ENCODE assay signal across 8 cellular contexts in genomic region chr13:23579072-23579885, GRCh38. TPM values are rescaled to one million over a fixed set of nuclear protein-coding genes. Genes with fewer than 3 reads are reported as not detected.
DNase-seq lines count a peak whose midpoint lies in the region; ATAC-seq and TF ChIP-seq lines count a peak whose summit lies in the region.

No MANE protein-coding gene starts in this region.

- peaks cover 17% of the 10 kb centered on the region for H3K4me1 Mint-ChIP-seq in activated naive CD4-positive, alpha-beta T cell treated with anti-CD3 and anti-CD28 coated beads for 36 hours (ENCODE audit: low read depth)

- H3K27ac ChIP-seq in SJSA1: no peak overlapping the region
- H3K27ac ChIP-seq in suprapubic skin: peak overlapping the region; percentile 94

- ATAC-seq in GM21717 (IDR thresholded peaks at IDR 0.05; ENCODE audit: unreplicated experiment): peak; percentile 80
- peak; percentile 100 for ATAC-seq in omental fat pad (ENCODE audit: low FRiP score)

- intact Hi-C loops in activated naive CD4-positive, alpha-beta T cell treated with anti-CD3 and anti-CD28 coated beads for 36 hours (cut with micrococcal nuclease): loop anchor here (1.0 to 10.0 kb wide), 10 partner anchors 20 to 1976 kb away; partner anchors contain the start of genes MIPEP and SPATA13

- H3K27me3 Mint-ChIP-seq in activated naive CD4-positive, alpha-beta T cell treated with anti-CD3 and anti-CD28 coated beads for 36 hours (ENCODE audit: low read depth): peaks cover 38% of the 10 kb centered on the region

- no peaks in the 10 kb centered on the region for H3K36me3 Mint-ChIP-seq in activated naive CD4-positive, alpha-beta T cell treated with anti-CD3 and anti-CD28 coated beads for 36 hours (ENCODE audit: low read depth)

- peak; percentile 88 for DNase-seq in Daoy (ENCODE audit: low read depth)
- DNase-seq in KBM-7: peak; percentile 65
- DNase-seq in SJSA1 (ENCODE audit: low read depth in 1 of 2, low spot score in 2 of 2): peak; percentile 48 to 77
- DNase-seq in activated naive CD4-positive, alpha-beta T cell treated with anti-CD3 and anti-CD28 coated beads for 36 hours: peak; percentile 92
- peak; percentile 64 for DNase-seq in globus pallidus (ENCODE audit: low spot score)
- peak; percentile 82 for DNase-seq in omental fat pad (ENCODE audit: low spot score)
- peak; percentile 92 to 93 for DNase-seq in suprapubic skin (ENCODE audit: low spot score in 2 of 2)

- H3K4me3 ChIP-seq in SJSA1 (peak overlapping the region; percentile 44), suprapubic skin (peak overlapping the region; percentile 67)

- H3K4me1 ChIP-seq in SJSA1 (replicated peaks) (peaks cover 18% of the 10 kb centered on the region), suprapubic skin (peaks cover 19% of the 10 kb centered on the region)

- TF ChIP-seq EP300 in suprapubic skin (IDR thresholded peaks at IDR 0.05): no peak

- CTCF ChIA-PET in activated naive CD4-positive, alpha-beta T cell treated with anti-CD3 and anti-CD28 coated beads for 36 hours (lab: Charles Lee): interaction anchor here (0.6 to 1.4 kb wide), 2 partner anchors 9 to 77 kb away, joined by 3 to 7 read pairs; partner anchors contain the start of gene TNFRSF19

- H3K36me3 ChIP-seq in SJSA1: no peaks in the 10 kb centered on the region
- no peaks in the 10 kb centered on the region for H3K36me3 ChIP-seq in suprapubic skin

- in situ Hi-C loops in KBM-7 (cut with MboI; ENCODE audit: low pct_unique_long_range_greater_than_20kb, low sequenced_read_pairs): no loop called here

- peak overlapping the region; percentile 76 for H3K4me3 Mint-ChIP-seq in activated naive CD4-positive, alpha-beta T cell treated with anti-CD3 and anti-CD28 coated beads for 36 hours

- no peaks in the 10 kb centered on the region; the same call in 1 of the 2 replicates for H3K9me3 ChIP-seq in SJSA1 (replicated peaks)
- no peaks in the 10 kb centered on the region for H3K9me3 ChIP-seq in suprapubic skin

- H3K27ac Mint-ChIP-seq in activated naive CD4-positive, alpha-beta T cell treated with anti-CD3 and anti-CD28 coated beads for 36 hours: no peak overlapping the region

- H3K9me3 Mint-ChIP-seq in activated naive CD4-positive, alpha-beta T cell treated with anti-CD3 and anti-CD28 coated beads for 36 hours: no peaks in the 10 kb centered on the region

- TF ChIP-seq CTCF in omental fat pad (IDR thresholded peaks at IDR 0.05) (no peak), suprapubic skin (IDR thresholded peaks at IDR 0.05) (no peak)

- peaks cover 14% of the 10 kb centered on the region for H3K27me3 ChIP-seq in SJSA1 (replicated peaks)
- no peaks in the 10 kb centered on the region for H3K27me3 ChIP-seq in suprapubic skin

- no peak for TF ChIP-seq POLR2A in suprapubic skin (IDR thresholded peaks at IDR 0.05)

- 0% methylated on average over 1 of the region's 79 CpGs for WGBS in suprapubic skin

RNA-seq across cellular contexts. Expression of gene TNFRSF19, which starts 9.1 kb away (rescaled TPM):
- 4.1 and 4.2 TPM in 2 replicates for total RNA-seq in Daoy (2014; rRNA removed; shearing (Covaris generic))
- total RNA-seq in SJSA1 (2014; rRNA removed; shearing (Covaris generic)): 0.03 TPM in 1 of 2 replicates, not detected in the other
- total RNA-seq in activated naive CD4-positive, alpha-beta T cell treated with anti-CD3 and anti-CD28 coated beads for 36 hours: not detected
- total RNA-seq in omental fat pad (1 to 10 TPM; 1.3 to 6.5 (median 2.8) TPM), suprapubic skin (100 to 1,000 TPM in 1 of 4 donors, 10 to 100 TPM in 3; 74.6 to 100 (median 78.5) TPM)

Comparison
In these comparisons a context has a peak if more than half of its experiments do, and no peak if none do; other contexts are left out.
1. RNA of gene TNFRSF19, which starts 9.1 kb away (total RNA-seq): 74.6 to 100 TPM in suprapubic skin; 4.1 to 4.2 TPM in Daoy, 1.3 to 6.5 TPM in omental fat pad, 0.03 TPM in SJSA1 and not detected in activated naive CD4-positive, alpha-beta T cell treated with anti-CD3 and anti-CD28 coated beads for 36 hours; every median in the first group is over 10 times any median in the second.
2. Peak in every context shown above with its lines, with median percentiles within 50 percentile points of each other: DNase-seq.